In the genomic region with DNA sequence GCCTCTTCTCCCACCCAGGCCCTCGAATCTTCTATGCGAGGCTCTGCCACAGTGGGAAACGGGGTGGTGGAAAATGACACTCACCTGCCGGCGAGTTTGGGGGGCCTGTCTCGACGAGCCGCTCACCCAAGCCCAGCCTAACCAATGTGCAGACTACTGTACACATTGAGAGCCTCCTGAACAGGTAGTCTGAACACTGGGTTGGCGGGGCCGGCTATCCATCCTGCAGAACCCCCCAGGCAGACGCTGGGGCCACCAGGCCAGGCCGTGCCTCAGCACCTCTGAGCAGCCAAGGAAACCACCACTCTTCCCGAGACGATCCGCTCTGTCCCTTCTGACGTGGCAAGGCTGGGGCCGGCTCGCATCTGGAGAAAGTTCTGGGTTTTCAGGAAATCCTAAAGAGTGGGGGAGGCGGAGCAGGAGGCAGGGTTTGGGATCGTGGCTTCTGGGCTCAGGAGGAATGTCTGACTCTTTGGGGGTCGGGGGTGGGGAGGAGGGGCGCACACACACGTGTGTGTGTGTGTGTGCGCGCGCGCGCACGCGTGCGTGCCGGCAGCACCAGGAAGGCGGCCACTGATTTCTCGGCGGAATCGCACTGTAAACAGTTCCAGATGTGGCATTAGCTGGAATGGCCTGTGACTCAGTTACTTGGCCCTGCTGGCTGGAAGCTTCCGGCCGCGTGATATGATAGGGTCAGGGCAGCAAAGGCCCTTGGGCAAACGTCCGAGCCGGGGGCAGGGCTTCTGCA, we compare ENCODE assay signal across 11 cellular contexts. TPM values are rescaled to one million over a fixed set of nuclear protein-coding genes. Genes with fewer than 3 reads are reported as not detected.
A peak's percentile ranks its signal among the peaks of the same experiment; 100 is the strongest.
DNase-seq lines count a peak whose midpoint lies in the region; ATAC-seq, FAIRE-seq and TF ChIP-seq lines count a peak whose summit lies in the region.
"Had no signal": no experiment of that assay in that cellular context is flagged by ENCODE, and none has a peak within 500 bp of the region (broad histone marks: within the 10 kb centered on the region; RNA-seq: fewer than 3 reads in every experiment).

No MANE protein-coding gene starts in this region.

- H3K4me1 ChIP-seq in K562 (replicated peaks in 1 of 2; ENCODE audit: control insufficient read depth in 2 of 2, insufficient read depth in 2 of 2, low read length in 2 of 2) = peaks cover 24 to 75% of the 10 kb centered on the region in 2 experiments

- H4K20me1 ChIP-seq in K562 (replicated peaks; ENCODE audit: control insufficient read depth, insufficient read depth, low read length) = peaks cover 7% of the 10 kb centered on the region; the same call in 1 of the 2 replicates

- in situ Hi-C loops in K562 (cut with MboI) = no loop called here

- H2AFZ ChIP-seq in K562 (ENCODE audit: low read depth, low read length) = no peak overlapping the region

- H3K9me1 ChIP-seq in K562 (ENCODE audit: control insufficient read depth, insufficient read depth, low read length) = no peaks in the 10 kb centered on the region

- H3K4me2 ChIP-seq in K562 (ENCODE audit: insufficient read depth, low read length) = no peak overlapping the region

- peaks cover 87% of the 10 kb centered on the region; the same call in 2 of the 3 replicates for H3K36me3 ChIP-seq in K562 (ENCODE audit: control insufficient read depth, insufficient read depth, low read length)

- intact Hi-C loops in K562 (cut with micrococcal nuclease) = no loop called here

- CTCF ChIA-PET in K562 (lab: Yijun Ruan, JAX; ENCODE audit: low intra/inter-chr PET ratio) (no interaction called here), HEK293T (lab: Yijun Ruan, JAX) (no interaction called here)

- H3K27me3 ChIP-seq in K562 (ENCODE audit: control insufficient read depth in 2 of 2, insufficient read depth in 2 of 2, low read length in 2 of 2) = no peaks in the 10 kb centered on the region
- no peaks in the 10 kb centered on the region for H3K27me3 ChIP-seq in layer of hippocampus (ENCODE audit: control insufficient read depth, insufficient read depth, low read length)

- no peaks in the 10 kb centered on the region for H3K9me3 ChIP-seq in K562 (replicated peaks; ENCODE audit: control insufficient read depth, insufficient read depth, low read depth, low read length)

- H3K79me2 ChIP-seq in K562 (ENCODE audit: control insufficient read depth, insufficient read depth, low read length) = peaks cover 8% of the 10 kb centered on the region; the same call in 2 of the 3 replicates

- no peak overlapping the region for H3K9ac ChIP-seq in K562 (ENCODE audit: insufficient read depth in 1 of 2, low read depth in 2 of 2, low read length in 2 of 2)

- WGBS in K562 (ENCODE audit: insufficient coverage, low coverage, missing lambda C conversion rate) = 91% methylated on average over 22 of the region's 42 CpGs

- no peak for TF ChIP-seq POLR2A in K562 (conservative IDR thresholded peaks at IDR 0.05)

- no peak for FAIRE-seq in K562 (lab: Jason Lieb, UNC)
- FAIRE-seq in urothelium cell line (lab: Jason Lieb, UNC) = no peak

- no peak for TF ChIP-seq CTCF in K562 (IDR thresholded peaks at IDR 0.05 in 2 of 3, conservative IDR thresholded peaks at IDR 0.05 in 1 of 3; ENCODE audit: insufficient read depth in 2 of 3, low read depth in 1 of 3, low read length in 3 of 3)

- TF ChIP-seq EP300 in K562 (IDR thresholded peaks at IDR 0.05; ENCODE audit: low read length) = no peak

- TF ChIP-seq RAD21 in K562 (CRISPR knock-in tag; conservative IDR thresholded peaks at IDR 0.05 in 1 of 2, IDR thresholded peaks at IDR 0.05 in 1 of 2) = no peak

- H3K4me3 ChIP-seq in K562 = no peak overlapping the region

- POLR2A ChIA-PET in K562 (lab: Yijun Ruan, JAX) (no interaction called here), HEK293T (lab: Yijun Ruan, JAX) (interaction anchor here (1.7 kb wide), 1 partner anchor 19 kb away, joined by 8 read pairs; a partner anchor contains a TSS)

- no peak for ATAC-seq in K562
- ATAC-seq: activated CD4-positive, CD25-positive, alpha-beta regulatory T cell treated with anti-CD3 and anti-CD28 coated beads, Interleukin-2, amount 50 U/mL, for 24 hours; stimulated activated naive CD8-positive, alpha-beta T cell treated with anti-CD3 and anti-CD28 coated beads, Interleukin-15, Interleukin-2, amounts not matched to agents 100 U/mL and 50 U/mL, for 24 hours had no signal

- no peak overlapping the region for H3K27ac ChIP-seq in K562 (ENCODE audit: extremely low read depth, low read depth, low read length)
- H3K27ac ChIP-seq in layer of hippocampus (ENCODE audit: low read depth, low read length) = peak overlapping the region; percentile 38

- no TSS peak for BruUV-seq in K562 (replicated peaks; lab: Mats Ljungman, UMichigan)

- peak; percentile 97 for DNase-seq in GM04504 (ENCODE audit: low read depth)
- no peak for DNase-seq in K562 (ENCODE audit: extremely low read depth in 1 of 4, low spot score in 3 of 4)
- DNase-seq in smooth muscle cell of the brain vasculature (ENCODE audit: low read depth, low spot score) = peak; percentile 83
- no peak for DNase-seq in activated CD4-positive, alpha-beta T cell treated with anti-CD3 and anti-CD28 coated beads, Interleukin-2, amount 50 U/mL, for 4 hours
- DNase-seq in HEK293T (ENCODE audit: extremely low spot score) = no peak
- DNase-seq in activated CD8-positive, alpha-beta memory T cell treated with anti-CD3 and anti-CD28 coated beads, Interleukin-2, amount 50 U/mL, for 4 hours = no peak
- DNase-seq in urothelium cell line (ENCODE audit: low spot score) = no peak
- DNase-seq: effector memory CD4-positive, alpha-beta T cell; stimulated activated naive CD8-positive, alpha-beta T cell treated with anti-CD3 and anti-CD28 coated beads, Interleukin-15, Interleukin-2, amounts not matched to agents 100 U/mL and 50 U/mL, for 24 hours had no signal

TF ChIP-seq in K562, 482 proteins besides CTCF, POLR2A, EP300 and RAD21 (continues in another document):
- TF ChIP-seq NCOR1 (IDR thresholded peaks at IDR 0.05) = no peak
- no peak for TF ChIP-seq NFIC (IDR thresholded peaks at IDR 0.05)

TF ChIP-seq in HEK293T, 16 proteins besides CTCF, POLR2A, EP300 and RAD21 (continues in another document):
- no peak for TF ChIP-seq HDGF (IDR thresholded peaks at IDR 0.05; ENCODE audit: borderline replicate concordance)

RNA-seq across cellular contexts. Expression of a gene that starts 18.5 kb away (rescaled TPM):
- total RNA-seq in K562 (2011; cell fraction: chromatin; rRNA removed; ENCODE audit: low replicate concordance) = 12.5 and 36.8 TPM in 2 replicates
- total RNA-seq in K562 (2011; cell fraction: nucleolus; rRNA removed) = 63.2 and 77.4 TPM in 2 replicates
- 32.4 and 49.3 TPM in 2 replicates for total RNA-seq in K562 (2011; cell fraction: nucleoplasm; rRNA removed)
- total RNA-seq in K562 (2014; rRNA removed) (28.1 and 34.4 TPM in 2 replicates), K562 (2014; rRNA removed; fragmentation: Illumina TruSeq; extraction: Trizol) (7.4 and 8.0 TPM in 2 replicates), K562 (2015; rRNA removed; fragmentation: Illumina TruSeq; extraction: Trizol) (22.7 and 23.5 TPM in 2 replicates), K562 (2021) (25.5 and 28.2 TPM in 2 replicates)
- polyA plus RNA-seq in K562 (2011; rRNA removed) (26.1 and 27.9 TPM in 2 replicates), K562 (2014; fragmentation: Illumina TruSeq; extraction: Trizol) (9.6 and 18.6 TPM in 2 replicates), K562 (2014; fragmentation: Nextera tagmentation; extraction: Ambion mirVana) (1 to 10 TPM in 1 of 2 experiments, under 1 TPM in 1; 0.86 to 5.9 TPM), K562 (2014; rRNA removed) (29.3 and 30.2 TPM in 2 replicates)
- polyA plus RNA-seq in K562 (2011; cell fraction: cytosol; rRNA removed) = 33.2 and 47.1 TPM in 2 replicates
- polyA plus RNA-seq in K562 (2011; cell fraction: nucleus; rRNA removed) = 10.9 and 12.8 TPM in 2 replicates
- 28.9 and 42.7 TPM in 2 replicates for polyA plus RNA-seq in K562 (2012)
- polyA minus RNA-seq in K562 (2011; rRNA and poly(A)+ RNA removed) = 11.8 and 20.7 TPM in 2 replicates
- 14.7 and 14.8 TPM in 2 replicates for polyA minus RNA-seq in K562 (2011; cell fraction: cytosol; rRNA and poly(A)+ RNA removed)
- polyA minus RNA-seq in K562 (2011; cell fraction: nucleus; rRNA and poly(A)+ RNA removed) = 4.3 and 6.6 TPM in 2 replicates

RNA-seq across cellular contexts. Expression of a gene that starts 30.8 kb away (rescaled TPM):
- total RNA-seq in K562 (2011; cell fraction: chromatin; rRNA removed; ENCODE audit: low replicate concordance) = 0.83 TPM in 1 of 2 replicates, not detected in the other
- total RNA-seq in K562 (2011; cell fraction: nucleolus; rRNA removed) = 0.50 TPM in 1 of 2 replicates, not detected in the other
- not detected in 2 replicates for total RNA-seq in K562 (2011; cell fraction: nucleoplasm; rRNA removed)
- total RNA-seq in K562 (2014; rRNA removed) (0.16 TPM in 1 of 2 replicates, not detected in the other), K562 (2014; rRNA removed; fragmentation: Illumina TruSeq; extraction: Trizol) (not detected in 2 replicates), K562 (2015; rRNA removed; fragmentation: Illumina TruSeq; extraction: Trizol) (not detected in 2 replicates), K562 (2021) (0.18 and 0.29 TPM in 2 replicates)
- polyA plus RNA-seq in K562 (2011; rRNA removed) (0.14 and 0.31 TPM in 2 replicates), K562 (2014; fragmentation: Illumina TruSeq; extraction: Trizol) (not detected in 2 replicates), K562 (2014; fragmentation: Nextera tagmentation; extraction: Ambion mirVana) (not detected), K562 (2014; rRNA removed) (0.53 TPM in 1 of 2 replicates, not detected in the other)
- 0.19 and 0.22 TPM in 2 replicates for polyA plus RNA-seq in K562 (2011; cell fraction: cytosol; rRNA removed)
- polyA plus RNA-seq in K562 (2011; cell fraction: nucleus; rRNA removed) = 0.10 and 0.34 TPM in 2 replicates
- polyA plus RNA-seq in K562 (2012) = 0.27 and 0.40 TPM in 2 replicates
- not detected in 2 replicates for polyA minus RNA-seq in K562 (2011; rRNA and poly(A)+ RNA removed)
- not detected in 2 replicates for polyA minus RNA-seq in K562 (2011; cell fraction: cytosol; rRNA and poly(A)+ RNA removed)
- polyA minus RNA-seq in K562 (2011; cell fraction: nucleus; rRNA and poly(A)+ RNA removed) = 0.27 and 0.56 TPM in 2 replicates

RNA-seq across cellular contexts. Expression of a gene that starts 53.9 kb away (rescaled TPM):
- total RNA-seq in K562 (2011; cell fraction: chromatin; rRNA removed; ENCODE audit: low replicate concordance) = 50.4 and 92.7 TPM in 2 replicates
- 57.5 and 60.4 TPM in 2 replicates for total RNA-seq in K562 (2011; cell fraction: nucleolus; rRNA removed)
- 52.4 and 52.6 TPM in 2 replicates for total RNA-seq in K562 (2011; cell fraction: nucleoplasm; rRNA removed)
- 31.9 and 41.8 TPM in 2 replicates for total RNA-seq in K562 (2014; rRNA removed)
- total RNA-seq in K562 (2014; rRNA removed; fragmentation: Illumina TruSeq; extraction: Trizol) = 14.1 and 18.6 TPM in 2 replicates
- total RNA-seq in K562 (2015; rRNA removed; fragmentation: Illumina TruSeq; extraction: Trizol) = 25.2 and 27.1 TPM in 2 replicates
- 86.0 and 86.3 TPM in 2 replicates for total RNA-seq in K562 (2021)
- 29.7 and 54.8 TPM in 2 replicates for polyA plus RNA-seq in K562 (2011; rRNA removed)
- polyA plus RNA-seq in K562 (2011; cell fraction: cytosol; rRNA removed) = 39.1 and 73.7 TPM in 2 replicates
- polyA plus RNA-seq in K562 (2011; cell fraction: nucleus; rRNA removed) = 61.7 and 77.2 TPM in 2 replicates
- 54.2 and 71.7 TPM in 2 replicates for polyA plus RNA-seq in K562 (2012)
- 59.8 and 73.9 TPM in 2 replicates for polyA plus RNA-seq in K562 (2014; fragmentation: Illumina TruSeq; extraction: Trizol)
- under 1 TPM; 0.36 to 0.65 TPM for polyA plus RNA-seq in K562 (2014; fragmentation: Nextera tagmentation; extraction: Ambion mirVana)
- 49.1 and 56.5 TPM in 2 replicates for polyA plus RNA-seq in K562 (2014; rRNA removed)
- polyA minus RNA-seq in K562 (2011; rRNA and poly(A)+ RNA removed) = 20.6 and 23.7 TPM in 2 replicates
- polyA minus RNA-seq in K562 (2011; cell fraction: cytosol; rRNA and poly(A)+ RNA removed) = 32.6 and 45.6 TPM in 2 replicates
- 13.1 and 18.4 TPM in 2 replicates for polyA minus RNA-seq in K562 (2011; cell fraction: nucleus; rRNA and poly(A)+ RNA removed)

Comparison
In these comparisons a context has a peak if more than half of its experiments do, and no peak if none do; other contexts are left out.
1. DNase-seq: peak in GM04504 (single experiment) and smooth muscle cell of the brain vasculature (single experiment); none in K562 (0 of 4), activated CD4-positive, alpha-beta T cell treated with anti-CD3 and anti-CD28 coated beads, Interleukin-2, amount 50 U/mL, for 4 hours (0 of 2), HEK293T (single experiment), activated CD8-positive, alpha-beta memory T cell treated with anti-CD3 and anti-CD28 coated beads, Interleukin-2, amount 50 U/mL, for 4 hours (single experiment) and urothelium cell line (single experiment).